In the genomic region with DNA sequence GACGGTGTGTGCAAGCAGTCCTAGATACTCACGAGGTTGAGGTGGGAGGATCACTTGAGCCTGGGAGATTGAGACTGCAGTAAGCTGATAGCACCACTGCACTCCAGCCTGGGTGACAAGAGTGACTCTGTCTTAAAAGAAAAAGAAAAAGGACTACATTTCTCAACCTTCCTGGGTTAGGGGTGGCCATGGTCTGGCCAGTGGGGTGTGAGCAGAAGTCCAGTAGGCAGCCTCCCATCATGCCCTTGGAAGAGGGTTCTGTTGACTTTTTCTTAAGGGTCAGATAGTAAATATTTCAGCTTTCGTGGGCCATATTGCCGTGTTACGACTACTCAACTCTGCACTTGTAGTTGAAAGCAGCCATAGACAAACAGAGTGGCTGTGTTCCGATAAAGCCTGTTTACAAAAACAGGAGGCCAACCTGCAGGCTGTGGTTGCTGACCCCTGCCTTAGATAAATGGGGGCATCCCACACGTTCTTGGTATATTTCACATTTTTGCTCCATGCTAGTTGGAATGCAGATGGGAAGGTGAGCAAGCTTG, we compare ENCODE assay signal across 1 cellular context.
A peak's percentile ranks its signal among the peaks of the same experiment; 100 is the strongest.
TF ChIP-seq lines count a peak whose summit lies in the region.

No MANE protein-coding gene starts in this region.

TF ChIP-seq in K562, 482 proteins besides CTCF, POLR2A, EP300 and RAD21 (continued from another document and continues in another):
- TF ChIP-seq, protein P1, sequence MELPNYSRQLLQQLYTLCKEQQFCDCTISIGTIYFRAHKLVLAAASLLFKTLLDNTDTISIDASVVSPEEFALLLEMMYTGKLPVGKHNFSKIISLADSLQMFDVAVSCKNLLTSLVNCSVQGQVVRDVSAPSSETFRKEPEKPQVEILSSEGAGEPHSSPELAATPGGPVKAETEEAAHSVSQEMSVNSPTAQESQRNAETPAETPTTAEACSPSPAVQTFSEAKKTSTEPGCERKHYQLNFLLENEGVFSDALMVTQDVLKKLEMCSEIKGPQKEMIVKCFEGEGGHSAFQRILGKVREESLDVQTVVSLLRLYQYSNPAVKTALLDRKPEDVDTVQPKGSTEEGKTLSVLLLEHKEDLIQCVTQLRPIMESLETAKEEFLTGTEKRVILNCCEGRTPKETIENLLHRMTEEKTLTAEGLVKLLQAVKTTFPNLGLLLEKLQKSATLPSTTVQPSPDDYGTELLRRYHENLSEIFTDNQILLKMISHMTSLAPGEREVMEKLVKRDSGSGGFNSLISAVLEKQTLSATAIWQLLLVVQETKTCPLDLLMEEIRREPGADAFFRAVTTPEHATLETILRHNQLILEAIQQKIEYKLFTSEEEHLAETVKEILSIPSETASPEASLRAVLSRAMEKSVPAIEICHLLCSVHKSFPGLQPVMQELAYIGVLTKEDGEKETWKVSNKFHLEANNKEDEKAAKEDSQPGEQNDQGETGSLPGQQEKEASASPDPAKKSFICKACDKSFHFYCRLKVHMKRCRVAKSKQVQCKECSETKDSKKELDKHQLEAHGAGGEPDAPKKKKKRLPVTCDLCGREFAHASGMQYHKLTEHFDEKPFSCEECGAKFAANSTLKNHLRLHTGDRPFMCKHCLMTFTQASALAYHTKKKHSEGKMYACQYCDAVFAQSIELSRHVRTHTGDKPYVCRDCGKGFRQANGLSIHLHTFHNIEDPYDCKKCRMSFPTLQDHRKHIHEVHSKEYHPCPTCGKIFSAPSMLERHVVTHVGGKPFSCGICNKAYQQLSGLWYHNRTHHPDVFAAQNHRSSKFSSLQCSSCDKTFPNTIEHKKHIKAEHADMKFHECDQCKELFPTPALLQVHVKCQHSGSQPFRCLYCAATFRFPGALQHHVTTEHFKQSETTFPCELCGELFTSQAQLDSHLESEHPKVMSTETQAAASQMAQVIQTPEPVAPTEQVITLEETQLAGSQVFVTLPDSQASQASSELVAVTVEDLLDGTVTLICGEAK (IDR thresholded peaks at IDR 0.05): no peak
- TF ChIP-seq, protein P1 (CRISPR knock-in tag; IDR thresholded peaks at IDR 0.05): no peak
- TF ChIP-seq POLR2AphosphoS2 (IDR thresholded peaks at IDR 0.05; ENCODE audit: low read length): no peak
- no peak for TF ChIP-seq RBM25 (IDR thresholded peaks at IDR 0.05; ENCODE audit: low read depth, low read length, severe bottlenecking)
- TF ChIP-seq POLR3G (IDR thresholded peaks at IDR 0.05; ENCODE audit: extremely low read depth, insufficient read length, insufficient replicate concordance): no peak
- TF ChIP-seq CREBBP (IDR thresholded peaks at IDR 0.05; ENCODE audit: low read depth, low read length): no peak
- no peak for TF ChIP-seq C11orf30 (IDR thresholded peaks at IDR 0.05; ENCODE audit: low read depth)
- no peak for TF ChIP-seq SETDB1 (IDR thresholded peaks at IDR 0.05; ENCODE audit: low read length)
- peak; percentile 58 for TF ChIP-seq TBP (optimal IDR thresholded peaks at IDR 0.05; ENCODE audit: low read depth, low read length)
- TF ChIP-seq, protein P2, sequence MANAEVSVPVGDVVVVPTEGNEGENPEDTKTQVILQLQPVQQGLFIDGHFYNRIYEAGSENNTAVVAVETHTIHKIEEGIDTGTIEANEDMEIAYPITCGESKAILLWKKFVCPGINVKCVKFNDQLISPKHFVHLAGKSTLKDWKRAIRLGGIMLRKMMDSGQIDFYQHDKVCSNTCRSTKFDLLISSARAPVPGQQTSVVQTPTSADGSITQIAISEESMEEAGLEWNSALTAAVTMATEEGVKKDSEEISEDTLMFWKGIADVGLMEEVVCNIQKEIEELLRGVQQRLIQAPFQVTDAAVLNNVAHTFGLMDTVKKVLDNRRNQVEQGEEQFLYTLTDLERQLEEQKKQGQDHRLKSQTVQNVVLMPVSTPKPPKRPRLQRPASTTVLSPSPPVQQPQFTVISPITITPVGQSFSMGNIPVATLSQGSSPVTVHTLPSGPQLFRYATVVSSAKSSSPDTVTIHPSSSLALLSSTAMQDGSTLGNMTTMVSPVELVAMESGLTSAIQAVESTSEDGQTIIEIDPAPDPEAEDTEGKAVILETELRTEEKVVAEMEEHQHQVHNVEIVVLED (CRISPR knock-in tag; IDR thresholded peaks at IDR 0.05): no peak
- TF ChIP-seq ZNF75A (CRISPR knock-in tag; IDR thresholded peaks at IDR 0.05): no peak
- no peak for TF ChIP-seq SRF (CRISPR knock-in tag; IDR thresholded peaks at IDR 0.05)
- no peak for TF ChIP-seq TAF7 (tag; IDR thresholded peaks at IDR 0.05)
- no peak for TF ChIP-seq TAF1 (IDR thresholded peaks at IDR 0.05; ENCODE audit: control insufficient read depth, extremely low read depth, insufficient read depth, low read length, severe bottlenecking)
- TF ChIP-seq CBX8 (IDR thresholded peaks at IDR 0.05; ENCODE audit: borderline replicate concordance, extremely low read depth, low read depth, low read length, poor library complexity, severe bottlenecking): no peak
- TF ChIP-seq, protein P3, sequence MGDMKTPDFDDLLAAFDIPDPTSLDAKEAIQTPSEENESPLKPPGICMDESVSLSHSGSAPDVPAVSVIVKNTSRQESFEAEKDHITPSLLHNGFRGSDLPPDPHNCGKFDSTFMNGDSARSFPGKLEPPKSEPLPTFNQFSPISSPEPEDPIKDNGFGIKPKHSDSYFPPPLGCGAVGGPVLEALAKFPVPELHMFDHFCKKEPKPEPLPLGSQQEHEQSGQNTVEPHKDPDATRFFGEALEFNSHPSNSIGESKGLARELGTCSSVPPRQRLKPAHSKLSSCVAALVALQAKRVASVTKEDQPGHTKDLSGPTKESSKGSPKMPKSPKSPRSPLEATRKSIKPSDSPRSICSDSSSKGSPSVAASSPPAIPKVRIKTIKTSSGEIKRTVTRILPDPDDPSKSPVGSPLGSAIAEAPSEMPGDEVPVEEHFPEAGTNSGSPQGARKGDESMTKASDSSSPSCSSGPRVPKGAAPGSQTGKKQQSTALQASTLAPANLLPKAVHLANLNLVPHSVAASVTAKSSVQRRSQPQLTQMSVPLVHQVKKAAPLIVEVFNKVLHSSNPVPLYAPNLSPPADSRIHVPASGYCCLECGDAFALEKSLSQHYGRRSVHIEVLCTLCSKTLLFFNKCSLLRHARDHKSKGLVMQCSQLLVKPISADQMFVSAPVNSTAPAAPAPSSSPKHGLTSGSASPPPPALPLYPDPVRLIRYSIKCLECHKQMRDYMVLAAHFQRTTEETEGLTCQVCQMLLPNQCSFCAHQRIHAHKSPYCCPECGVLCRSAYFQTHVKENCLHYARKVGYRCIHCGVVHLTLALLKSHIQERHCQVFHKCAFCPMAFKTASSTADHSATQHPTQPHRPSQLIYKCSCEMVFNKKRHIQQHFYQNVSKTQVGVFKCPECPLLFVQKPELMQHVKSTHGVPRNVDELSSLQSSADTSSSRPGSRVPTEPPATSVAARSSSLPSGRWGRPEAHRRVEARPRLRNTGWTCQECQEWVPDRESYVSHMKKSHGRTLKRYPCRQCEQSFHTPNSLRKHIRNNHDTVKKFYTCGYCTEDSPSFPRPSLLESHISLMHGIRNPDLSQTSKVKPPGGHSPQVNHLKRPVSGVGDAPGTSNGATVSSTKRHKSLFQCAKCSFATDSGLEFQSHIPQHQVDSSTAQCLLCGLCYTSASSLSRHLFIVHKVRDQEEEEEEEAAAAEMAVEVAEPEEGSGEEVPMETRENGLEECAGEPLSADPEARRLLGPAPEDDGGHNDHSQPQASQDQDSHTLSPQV (IDR thresholded peaks at IDR 0.05): peak; percentile 90
- no peak for TF ChIP-seq CCAR2 (IDR thresholded peaks at IDR 0.05; ENCODE audit: low read depth, low read length)
- no peak for TF ChIP-seq ERF (CRISPR knock-in tag; IDR thresholded peaks at IDR 0.05)
- peak; percentile 73 for TF ChIP-seq SOX6 (IDR thresholded peaks at IDR 0.05)
- no peak for TF ChIP-seq ETS2 (tag; IDR thresholded peaks at IDR 0.05; ENCODE audit: borderline replicate concordance, poor library complexity, severe bottlenecking)
- TF ChIP-seq TGIF2 (CRISPR knock-in tag; IDR thresholded peaks at IDR 0.05): no peak
- no peak for TF ChIP-seq ZNF384 (IDR thresholded peaks at IDR 0.05; ENCODE audit: low read depth, low read length)
- no peak for TF ChIP-seq IRF2 (CRISPR knock-in tag; IDR thresholded peaks at IDR 0.05)
- no peak for TF ChIP-seq ZNF121 (CRISPR knock-in tag; conservative IDR thresholded peaks at IDR 0.05)
- no peak for TF ChIP-seq ZNF239 (CRISPR knock-in tag; IDR thresholded peaks at IDR 0.05)
- TF ChIP-seq, protein P4, sequence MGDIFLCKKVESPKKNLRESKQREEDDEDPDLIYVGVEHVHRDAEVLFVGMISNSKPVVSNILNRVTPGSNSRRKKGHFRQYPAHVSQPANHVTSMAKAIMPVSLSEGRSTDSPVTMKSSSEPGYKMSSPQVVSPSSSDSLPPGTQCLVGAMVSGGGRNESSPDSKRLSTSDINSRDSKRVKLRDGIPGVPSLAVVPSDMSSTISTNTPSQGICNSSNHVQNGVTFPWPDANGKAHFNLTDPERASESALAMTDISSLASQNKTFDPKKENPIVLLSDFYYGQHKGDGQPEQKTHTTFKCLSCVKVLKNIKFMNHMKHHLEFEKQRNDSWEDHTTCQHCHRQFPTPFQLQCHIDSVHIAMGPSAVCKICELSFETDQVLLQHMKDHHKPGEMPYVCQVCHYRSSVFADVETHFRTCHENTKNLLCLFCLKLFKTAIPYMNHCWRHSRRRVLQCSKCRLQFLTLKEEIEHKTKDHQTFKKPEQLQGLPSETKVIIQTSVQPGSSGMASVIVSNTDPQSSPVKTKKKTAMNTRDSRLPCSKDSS (IDR thresholded peaks at IDR 0.05; ENCODE audit: low read depth, partially characterized antibody): no peak
- no peak for TF ChIP-seq NCOA4 (IDR thresholded peaks at IDR 0.05; ENCODE audit: partially characterized antibody)
- no peak for TF ChIP-seq ADNP (tag; IDR thresholded peaks at IDR 0.05)
- TF ChIP-seq ZNF165 (CRISPR knock-in tag; IDR thresholded peaks at IDR 0.05; ENCODE audit: borderline replicate concordance): no peak
- TF ChIP-seq EHMT2 (IDR thresholded peaks at IDR 0.05): peak; percentile 8; the same call in 1 of the 2 replicates
- TF ChIP-seq NFRKB (IDR thresholded peaks at IDR 0.05; ENCODE audit: low read depth): peak; percentile 49; the same call in 1 of the 2 replicates
- TF ChIP-seq, protein P5, sequence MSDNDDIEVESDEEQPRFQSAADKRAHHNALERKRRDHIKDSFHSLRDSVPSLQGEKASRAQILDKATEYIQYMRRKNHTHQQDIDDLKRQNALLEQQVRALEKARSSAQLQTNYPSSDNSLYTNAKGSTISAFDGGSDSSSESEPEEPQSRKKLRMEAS (CRISPR knock-in tag; IDR thresholded peaks at IDR 0.05): no peak
- TF ChIP-seq CBFB (CRISPR knock-in tag; IDR thresholded peaks at IDR 0.05): no peak
- TF ChIP-seq, protein P6, sequence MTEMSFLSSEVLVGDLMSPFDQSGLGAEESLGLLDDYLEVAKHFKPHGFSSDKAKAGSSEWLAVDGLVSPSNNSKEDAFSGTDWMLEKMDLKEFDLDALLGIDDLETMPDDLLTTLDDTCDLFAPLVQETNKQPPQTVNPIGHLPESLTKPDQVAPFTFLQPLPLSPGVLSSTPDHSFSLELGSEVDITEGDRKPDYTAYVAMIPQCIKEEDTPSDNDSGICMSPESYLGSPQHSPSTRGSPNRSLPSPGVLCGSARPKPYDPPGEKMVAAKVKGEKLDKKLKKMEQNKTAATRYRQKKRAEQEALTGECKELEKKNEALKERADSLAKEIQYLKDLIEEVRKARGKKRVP (CRISPR knock-in tag; IDR thresholded peaks at IDR 0.05): no peak
- TF ChIP-seq, protein P7, sequence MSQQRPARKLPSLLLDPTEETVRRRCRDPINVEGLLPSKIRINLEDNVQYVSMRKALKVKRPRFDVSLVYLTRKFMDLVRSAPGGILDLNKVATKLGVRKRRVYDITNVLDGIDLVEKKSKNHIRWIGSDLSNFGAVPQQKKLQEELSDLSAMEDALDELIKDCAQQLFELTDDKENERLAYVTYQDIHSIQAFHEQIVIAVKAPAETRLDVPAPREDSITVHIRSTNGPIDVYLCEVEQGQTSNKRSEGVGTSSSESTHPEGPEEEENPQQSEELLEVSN (IDR thresholded peaks at IDR 0.05; ENCODE audit: borderline replicate concordance in 1 of 2, extremely low read depth in 1 of 2, insufficient read depth in 1 of 2, insufficient read length in 1 of 2, low read depth in 1 of 2, low read length in 1 of 2, poor library complexity in 1 of 2, severe bottlenecking in 1 of 2): peak in 1 of 2 experiments; percentile 27
- no peak for TF ChIP-seq GATAD2B (IDR thresholded peaks at IDR 0.05; ENCODE audit: borderline replicate concordance)
- TF ChIP-seq NCOA1 (IDR thresholded peaks at IDR 0.05; ENCODE audit: low read depth): no peak; the same call in 1 of the 2 replicates
- TF ChIP-seq MYNN (IDR thresholded peaks at IDR 0.05): peak; percentile 32; the same call in 1 of the 2 replicates
- TF ChIP-seq MYNN (CRISPR knock-in tag; IDR thresholded peaks at IDR 0.05): no peak
- TF ChIP-seq, protein P8, sequence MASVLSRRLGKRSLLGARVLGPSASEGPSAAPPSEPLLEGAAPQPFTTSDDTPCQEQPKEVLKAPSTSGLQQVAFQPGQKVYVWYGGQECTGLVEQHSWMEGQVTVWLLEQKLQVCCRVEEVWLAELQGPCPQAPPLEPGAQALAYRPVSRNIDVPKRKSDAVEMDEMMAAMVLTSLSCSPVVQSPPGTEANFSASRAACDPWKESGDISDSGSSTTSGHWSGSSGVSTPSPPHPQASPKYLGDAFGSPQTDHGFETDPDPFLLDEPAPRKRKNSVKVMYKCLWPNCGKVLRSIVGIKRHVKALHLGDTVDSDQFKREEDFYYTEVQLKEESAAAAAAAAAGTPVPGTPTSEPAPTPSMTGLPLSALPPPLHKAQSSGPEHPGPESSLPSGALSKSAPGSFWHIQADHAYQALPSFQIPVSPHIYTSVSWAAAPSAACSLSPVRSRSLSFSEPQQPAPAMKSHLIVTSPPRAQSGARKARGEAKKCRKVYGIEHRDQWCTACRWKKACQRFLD (CRISPR knock-in tag; IDR thresholded peaks at IDR 0.05): no peak
- no peak for TF ChIP-seq ZKSCAN1 (IDR thresholded peaks at IDR 0.05; ENCODE audit: low read depth, low read length)
- TF ChIP-seq ZNF324 (CRISPR knock-in tag; IDR thresholded peaks at IDR 0.05): no peak
- no peak for TF ChIP-seq BRD4 (IDR thresholded peaks at IDR 0.05)
- TF ChIP-seq PHF20 (IDR thresholded peaks at IDR 0.05; ENCODE audit: partially characterized antibody): no peak
